In genomic region chr14:103542545-103543088, GRCh38 we compare ENCODE assay signal across 8 cellular contexts. TPM values are rescaled to one million over a fixed set of nuclear protein-coding genes. Genes with fewer than 3 reads are reported as not detected.
DNase-seq lines count a peak whose midpoint lies in the region; ATAC-seq and TF ChIP-seq lines count a peak whose summit lies in the region.

No MANE protein-coding gene starts in this region.

- no peak overlapping the region for H3K27ac Mint-ChIP-seq in T-cell

- intact Hi-C loops in Right ventricle myocardium inferior (cut with DNase I) (no loop called here), cardiac septum (cut with DNase I) (no loop called here), mucosa of descending colon (cut with DNase I, micrococcal nuclease) (no loop called here)

- H3K36me3 Mint-ChIP-seq in T-cell, result no peaks in the 10 kb centered on the region

- CTCF ChIA-PET in T-cell (lab: Charles Lee), result interaction anchor here in 1 of 2 donors (0.7 to 0.9 kb wide), 2 partner anchors 24 to 52 kb away, joined by 3 to 5 read pairs; no protein-coding TSS in a partner anchor

- H3K9me3 Mint-ChIP-seq in T-cell, result no peaks in the 10 kb centered on the region

- peaks cover 59% of the 10 kb centered on the region for H3K4me1 ChIP-seq in mucosa of descending colon (ENCODE audit: low read depth)

- H3K4me1 Mint-ChIP-seq in T-cell, result peaks cover 0 to 2% (median 0%) of the 10 kb centered on the region in 3 donors

- no peak overlapping the region for H3K4me3 ChIP-seq in mucosa of descending colon

- H3K9me3 ChIP-seq in mucosa of descending colon, result no peaks in the 10 kb centered on the region

- ATAC-seq in Right ventricle myocardium inferior (peak; percentile 35), mucosa of descending colon (peak; percentile 53), GM19467 (IDR thresholded peaks at IDR 0.05; ENCODE audit: unreplicated experiment) (no peak), T-cell (replicated peaks in 1 of 4) (no peak), HG02588 (IDR thresholded peaks at IDR 0.05; ENCODE audit: unreplicated experiment) (no peak)

- DNase-seq in Right ventricle myocardium inferior (ENCODE audit: missing footprints) (peak; percentile 79), cardiac septum (ENCODE audit: low spot score) (no peak), ecto neural progenitor cell (ENCODE audit: low spot score) (peak; percentile 94), mucosa of descending colon (peak in 2 of 3 donors; percentile 74 to 75), GF-D8 (lab: John Stamatoyannopoulos, UW) (no peak), T-cell (no peak)

- no peaks in the 10 kb centered on the region for H3K36me3 ChIP-seq in mucosa of descending colon (ENCODE audit: low read depth)

- peaks cover 0 to 4% of the 10 kb centered on the region in 2 donors for H3K27me3 Mint-ChIP-seq in T-cell

- no peak for TF ChIP-seq CTCF in mucosa of descending colon (IDR thresholded peaks at IDR 0.05)

- POLR2A ChIA-PET in T-cell (lab: Charles Lee), result no interaction called here

- H3K4me3 Mint-ChIP-seq in T-cell, result no peak overlapping the region

RNA-seq across cellular contexts. Expression of gene TRMT61A, which starts 13.6 kb away (rescaled TPM):
- total RNA-seq in Right ventricle myocardium inferior (5.6 TPM), cardiac septum (5.2 TPM), mucosa of descending colon (10 to 100 TPM; 10.2 to 23.7 (median 10.5) TPM), T-cell (10 to 100 TPM; 10.0 to 20.3 (median 17.6) TPM)

RNA-seq across cellular contexts. Expression of gene BAG5, which starts 19.8 kb away (rescaled TPM):
- total RNA-seq in Right ventricle myocardium inferior, result 16.1 TPM
- 20.1 TPM for total RNA-seq in cardiac septum
- total RNA-seq in mucosa of descending colon, result 10 to 100 TPM; 26.1 to 29.9 (median 28.0) TPM
- 10 to 100 TPM; 28.2 to 36.3 (median 31.1) TPM for total RNA-seq in T-cell

RNA-seq across cellular contexts. Expression of gene CKB, which starts 20.0 kb away (rescaled TPM):
- total RNA-seq in Right ventricle myocardium inferior (577 TPM), cardiac septum (327 TPM), mucosa of descending colon (1,000 to 10,000 TPM; 1,316 to 3,346 (median 2,079) TPM), T-cell (1 to 10 TPM; 4.7 to 7.6 (median 6.6) TPM)

RNA-seq across cellular contexts. Expression of gene COA8, which starts 20.1 kb away (rescaled TPM):
- 49.3 TPM for total RNA-seq in Right ventricle myocardium inferior
- total RNA-seq in cardiac septum, result 43.8 TPM
- 10 to 100 TPM; 29.3 to 47.3 (median 36.5) TPM for total RNA-seq in mucosa of descending colon
- 10 to 100 TPM; 17.7 to 27.5 (median 22.3) TPM for total RNA-seq in T-cell

Comparison
In these comparisons a context has a peak if more than half of its experiments do, and no peak if none do; other contexts are left out.
1. DNase-seq: peak in Right ventricle myocardium inferior (single experiment), ecto neural progenitor cell (single experiment) and mucosa of descending colon (2 of 3); none in cardiac septum (single experiment), GF-D8 (single experiment) and T-cell (0 of 34).
2. ATAC-seq: peak in Right ventricle myocardium inferior (single experiment) and mucosa of descending colon (single experiment); none in GM19467 (single experiment), T-cell (0 of 4) and HG02588 (single experiment).
3. RNA of gene CKB, which starts 20.0 kb away (total RNA-seq): 1,316 to 3,346 TPM in mucosa of descending colon, 577 TPM in Right ventricle myocardium inferior (single experiment) and 327 TPM in cardiac septum (single experiment); 4.7 to 7.6 TPM in T-cell; every median in the first group is over 10 times any median in the second.